7 cellular contexts compared by ENCODE assay signal in the genomic region with DNA sequence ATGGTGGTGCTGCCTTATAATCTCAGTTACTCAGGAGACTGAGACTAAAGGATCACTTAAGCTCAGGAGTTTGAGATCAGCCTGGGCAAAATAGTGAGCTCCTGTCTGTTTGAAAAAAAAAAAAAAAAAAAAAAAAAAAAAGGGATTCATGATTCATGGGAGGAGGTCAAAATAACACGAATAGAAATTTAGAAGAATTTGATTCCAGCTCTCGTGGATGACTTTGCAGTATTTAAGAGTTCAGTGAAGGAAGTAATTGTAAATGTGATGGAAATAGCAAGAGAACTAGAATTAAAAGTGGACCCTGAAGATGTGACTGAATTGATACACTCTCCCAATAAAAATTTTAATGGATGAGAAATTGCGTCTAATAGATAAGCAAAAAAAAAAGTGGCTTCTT.
"Had no signal": no experiment of that assay in that cellular context is flagged by ENCODE, and none has a peak within 500 bp of the region (broad histone marks: within the 10 kb centered on the region; RNA-seq: fewer than 3 reads in every experiment).

No MANE protein-coding gene starts in this region.

- H3K27ac ChIP-seq: GM23248, KMS-11 had no signal

- ATAC-seq: HCT116 had no signal

- H3K9me3 ChIP-seq: HAP-1 had no signal

- DNase-seq: GM23248, GOT3, H7, KBM-7 had no signal

- H3K36me3 ChIP-seq: HAP-1 had no signal

- H2AFZ ChIP-seq: GM23248 had no signal

- H3K4me2 ChIP-seq: KMS-11 had no signal

- H3K4me3 ChIP-seq: GM23248, HAP-1 had no signal

- H3K9ac ChIP-seq: GM23248, KMS-11 had no signal
